8 cellular contexts compared by ENCODE assay signal in genomic region chr20:62794007-62794724, GRCh38. TPM values are rescaled to one million over a fixed set of nuclear protein-coding genes. Genes with fewer than 3 reads are reported as not detected.
DNase-seq lines count a peak whose midpoint lies in the region; ATAC-seq, FAIRE-seq and TF ChIP-seq lines count a peak whose summit lies in the region.

No MANE protein-coding gene starts in this region.

- H3K4me3 Mint-ChIP-seq in stimulated activated naive CD8-positive, alpha-beta T cell treated with anti-CD3 and anti-CD28 coated beads, Interleukin-15, Interleukin-2, amounts not matched to agents 100 ng/mL and 50 ng/mL, for 24 hours, result peak overlapping the region; percentile 82

- DNase-seq in ELF-1 (ENCODE audit: low read depth, low spot score) (peak; percentile 97), H54 (ENCODE audit: insufficient read length, low spot score) (peak; percentile 96), LoVo (ENCODE audit: low spot score) (peak; percentile 93), RWPE2 (ENCODE audit: low spot score) (peak; percentile 99), fibroblast of the aortic adventitia (ENCODE audit: low read depth) (peak; percentile 91)
- peak; percentile 94 for DNase-seq in activated effector memory CD4-positive, alpha-beta T cell treated with Interleukin-2 at 50 U/mL for 16 hours

- H3K27ac Mint-ChIP-seq in stimulated activated naive CD8-positive, alpha-beta T cell treated with anti-CD3 and anti-CD28 coated beads, Interleukin-15, Interleukin-2, amounts not matched to agents 100 ng/mL and 50 ng/mL, for 24 hours, result peak overlapping the region; percentile 88

- TF ChIP-seq POLR2A in H54 (IDR thresholded peaks at IDR 0.05; ENCODE audit: low read depth, low read length), result peak; percentile 77

- no peak overlapping the region for H2AFZ ChIP-seq in neural cell (ENCODE audit: low read depth, low read length)

- H3K27ac ChIP-seq in RWPE2 (ENCODE audit: poor library complexity, severe bottlenecking), result peak overlapping the region; percentile 88
- no peak overlapping the region for H3K27ac ChIP-seq in neural cell (ENCODE audit: low read length)

- peak overlapping the region; percentile 60 for H3K9ac ChIP-seq in neural cell (ENCODE audit: low read length)

- peaks cover 39% of the 10 kb centered on the region for H3K4me1 Mint-ChIP-seq in stimulated activated naive CD8-positive, alpha-beta T cell treated with anti-CD3 and anti-CD28 coated beads, Interleukin-15, Interleukin-2, amounts not matched to agents 100 ng/mL and 50 ng/mL, for 24 hours (ENCODE audit: low read depth)

- H3K36me3 ChIP-seq in RWPE2 (ENCODE audit: low read depth), result peaks cover 22% of the 10 kb centered on the region
- no peaks in the 10 kb centered on the region for H3K36me3 ChIP-seq in neural cell (ENCODE audit: insufficient read depth, low read length)

- H3K4me3 ChIP-seq in RWPE2 (ENCODE audit: severe bottlenecking), result peak overlapping the region; percentile 98
- peak overlapping the region; percentile 69 for H3K4me3 ChIP-seq in fibroblast of the aortic adventitia (ENCODE audit: low read depth, low read length)
- peak overlapping the region; percentile 72 for H3K4me3 ChIP-seq in neural cell (ENCODE audit: low read length)

- H4K20me1 ChIP-seq in neural cell (ENCODE audit: insufficient read depth), result no peaks in the 10 kb centered on the region

- H3K27me3 ChIP-seq in RWPE2 (ENCODE audit: insufficient read depth, poor library complexity, severe bottlenecking), result no peaks in the 10 kb centered on the region
- no peaks in the 10 kb centered on the region for H3K27me3 ChIP-seq in neural cell (ENCODE audit: insufficient read depth, low read depth, low read length)

- H3K9me3 ChIP-seq in RWPE2 (ENCODE audit: severe bottlenecking), result no peaks in the 10 kb centered on the region
- no peaks in the 10 kb centered on the region for H3K9me3 ChIP-seq in neural cell (ENCODE audit: low read length)

- H3K36me3 Mint-ChIP-seq in stimulated activated naive CD8-positive, alpha-beta T cell treated with anti-CD3 and anti-CD28 coated beads, Interleukin-15, Interleukin-2, amounts not matched to agents 100 ng/mL and 50 ng/mL, for 24 hours (ENCODE audit: low read depth), result peaks cover 15% of the 10 kb centered on the region

- H3K9me2 ChIP-seq in neural cell (ENCODE audit: insufficient read depth, low read length), result no peaks in the 10 kb centered on the region

- H3K4me1 ChIP-seq in RWPE2 (ENCODE audit: insufficient read depth, poor library complexity, severe bottlenecking), result peaks cover 22% of the 10 kb centered on the region

- no peak for TF ChIP-seq EP300 in neural cell (conservative IDR thresholded peaks at IDR 0.05; ENCODE audit: poor library complexity, severe bottlenecking)

- H3K79me2 ChIP-seq in neural cell (replicated peaks; ENCODE audit: insufficient read depth, low read length), result peaks cover 3% of the 10 kb centered on the region

- no peak for TF ChIP-seq CTCF in RWPE2 (IDR thresholded peaks at IDR 0.05; ENCODE audit: poor library complexity, severe bottlenecking)
- TF ChIP-seq CTCF in fibroblast of the aortic adventitia (IDR thresholded peaks at IDR 0.05; ENCODE audit: insufficient read depth, low read length), result no peak
- no peak for TF ChIP-seq CTCF in neural cell (IDR thresholded peaks at IDR 0.05; ENCODE audit: poor library complexity, severe bottlenecking)

- H3K4me2 ChIP-seq in neural cell (ENCODE audit: low read length), result peak overlapping the region; percentile 66

- H3K9me3 Mint-ChIP-seq in stimulated activated naive CD8-positive, alpha-beta T cell treated with anti-CD3 and anti-CD28 coated beads, Interleukin-15, Interleukin-2, amounts not matched to agents 100 ng/mL and 50 ng/mL, for 24 hours, result no peaks in the 10 kb centered on the region

- TF ChIP-seq RAD21 in neural cell (conservative IDR thresholded peaks at IDR 0.05), result no peak

- ATAC-seq in RWPE2 (ENCODE audit: low read depth), result peak; percentile 76

- H3K27me3 Mint-ChIP-seq in stimulated activated naive CD8-positive, alpha-beta T cell treated with anti-CD3 and anti-CD28 coated beads, Interleukin-15, Interleukin-2, amounts not matched to agents 100 ng/mL and 50 ng/mL, for 24 hours, result no peaks in the 10 kb centered on the region

- no peaks in the 10 kb centered on the region for H3F3A ChIP-seq in neural cell (ENCODE audit: insufficient read depth, low read length, poor library complexity, severe bottlenecking)

- no peak for FAIRE-seq in H54 (lab: Jason Lieb, UNC)

TF ChIP-seq in neural cell, 6 proteins besides CTCF, POLR2A, EP300 and RAD21:
- no peak for TF ChIP-seq MXI1 (conservative IDR thresholded peaks at IDR 0.05; ENCODE audit: poor library complexity, severe bottlenecking)
- TF ChIP-seq SMC3 (conservative IDR thresholded peaks at IDR 0.05; ENCODE audit: poor library complexity), result no peak
- no peak for TF ChIP-seq REST (IDR thresholded peaks at IDR 0.05; ENCODE audit: borderline replicate concordance)
- TF ChIP-seq POLR2AphosphoS5 (IDR thresholded peaks at IDR 0.05), result no peak

RNA-seq across cellular contexts. Expression of gene MRGBP, which starts 2.1 kb away (rescaled TPM):
- 16.8 and 21.7 TPM in 2 replicates for total RNA-seq in fibroblast of the aortic adventitia (ENCODE audit: low replicate concordance)
- 20.1 and 24.1 TPM in 2 replicates for polyA plus RNA-seq in neural cell
- 23.3 and 24.1 TPM in 2 replicates for polyA minus RNA-seq in neural cell

RNA-seq across cellular contexts. Expression of gene OGFR, which starts 10.5 kb away (rescaled TPM):
- total RNA-seq in fibroblast of the aortic adventitia (ENCODE audit: low replicate concordance), result 31.0 and 46.4 TPM in 2 replicates
- polyA plus RNA-seq in neural cell, result 15.6 and 23.3 TPM in 2 replicates
- polyA minus RNA-seq in neural cell, result 22.3 and 26.5 TPM in 2 replicates

RNA-seq across cellular contexts. Expression of gene COL9A3, which starts 22.7 kb away (rescaled TPM):
- 0.36 and 0.98 TPM in 2 replicates for total RNA-seq in fibroblast of the aortic adventitia (ENCODE audit: low replicate concordance)
- polyA plus RNA-seq in neural cell, result 1.0 and 3.1 TPM in 2 replicates
- 0.58 TPM in 1 of 2 replicates, not detected in the other for polyA minus RNA-seq in neural cell
